ENCODE assay signal across 9 cellular contexts in the genomic region with DNA sequence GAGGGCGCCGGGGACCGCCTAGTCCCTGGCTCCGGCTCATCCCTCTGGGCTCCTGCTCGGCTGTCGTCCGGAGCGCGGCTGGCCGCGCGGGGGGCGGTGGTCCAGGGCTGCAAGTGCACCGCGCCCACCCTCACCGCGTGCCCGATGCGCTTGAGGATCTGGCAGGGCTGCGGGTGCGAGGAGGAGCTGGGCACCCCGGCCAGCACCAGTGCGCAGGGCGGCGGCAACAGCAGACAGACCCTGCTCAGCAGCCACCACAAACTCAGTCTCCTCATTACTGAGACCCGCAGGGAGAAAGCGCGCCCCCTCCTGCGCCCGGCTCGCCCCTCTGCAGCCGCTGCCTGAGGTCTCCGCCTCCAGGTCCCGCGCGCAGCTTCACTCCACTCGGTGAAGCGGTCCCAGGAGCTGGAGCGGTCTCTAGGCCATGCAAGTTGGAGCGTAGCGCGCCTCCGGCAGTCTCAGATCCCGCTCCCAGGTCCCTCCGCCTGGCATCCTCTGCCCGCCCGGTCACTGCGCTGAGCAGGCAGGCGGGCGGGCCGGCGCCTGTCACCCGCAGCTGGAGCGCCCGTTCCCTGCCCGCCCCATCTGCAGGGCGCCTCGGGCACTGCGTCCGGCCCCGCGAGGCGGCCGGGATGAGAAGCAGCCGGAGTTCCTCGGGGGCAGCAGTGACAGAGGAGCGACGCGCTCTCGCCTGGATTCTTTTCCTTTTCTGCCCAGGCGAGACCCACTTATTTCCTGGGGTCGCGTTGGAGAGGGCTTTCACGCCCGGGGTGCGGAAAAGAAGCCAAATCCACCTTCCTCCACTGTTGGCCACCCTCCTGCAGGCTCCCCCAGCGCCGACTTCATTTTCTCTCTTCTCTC. TPM values are rescaled to one million over a fixed set of nuclear protein-coding genes. Genes with fewer than 3 reads are reported as not detected.
A peak's percentile ranks its signal among the peaks of the same experiment; 100 is the strongest.
DNase-seq lines count a peak whose midpoint lies in the region; ATAC-seq and TF ChIP-seq lines count a peak whose summit lies in the region.
"Had no signal": no experiment of that assay in that cellular context is flagged by ENCODE, and none has a peak within 500 bp of the region (broad histone marks: within the 10 kb centered on the region; RNA-seq: fewer than 3 reads in every experiment).

No MANE protein-coding gene starts in this region.

- no peak for TF ChIP-seq POLR2A in breast epithelium (IDR thresholded peaks at IDR 0.05)

- CTCF ChIA-PET in MCF 10A (lab: Yijun Ruan, JAX): no interaction called here

- no peak overlapping the region for H3K4me3 Mint-ChIP-seq in MCF 10A (ENCODE audit: unreplicated experiment)

- no peaks in the 10 kb centered on the region for H3K9me3 ChIP-seq in breast epithelium

- no peak for ATAC-seq in GM18520 (IDR thresholded peaks at IDR 0.05; ENCODE audit: unreplicated experiment)
- ATAC-seq in HG03432 (IDR thresholded peaks at IDR 0.05; ENCODE audit: unreplicated experiment): no peak

- H3K27ac ChIP-seq in breast epithelium (no peak overlapping the region), urinary bladder (ENCODE audit: low read depth) (no peak overlapping the region)

- no peak overlapping the region for H3K27ac Mint-ChIP-seq in MCF 10A (ENCODE audit: low read depth, unreplicated experiment)

- POLR2A ChIA-PET in MCF 10A (lab: Yijun Ruan, JAX): no interaction called here

- WGBS in urinary bladder: 2% methylated on average over 78 of the region's 78 CpGs

- no peaks in the 10 kb centered on the region for H3K9me3 Mint-ChIP-seq in MCF 10A (ENCODE audit: unreplicated experiment)

- peaks cover 0 to 58% of the 10 kb centered on the region in 2 donors for H3K27me3 ChIP-seq in breast epithelium

- no peaks in the 10 kb centered on the region for H3K4me1 Mint-ChIP-seq in MCF 10A (ENCODE audit: insufficient read depth, unreplicated experiment)

- H3K36me3 ChIP-seq in breast epithelium (no peaks in the 10 kb centered on the region), urinary bladder (ENCODE audit: insufficient read depth) (no peaks in the 10 kb centered on the region)

- DNase-seq in breast epithelium (ENCODE audit: low spot score in 2 of 2) (no peak), MCF 10A (ENCODE audit: unreplicated experiment) (no peak), astrocyte of the hippocampus (ENCODE audit: low read depth, low spot score) (peak; percentile 25), mesenteric fat pad (ENCODE audit: low spot score) (peak; percentile 89), putamen (ENCODE audit: low spot score) (no peak)

- H3K36me3 Mint-ChIP-seq in MCF 10A (ENCODE audit: insufficient read depth, unreplicated experiment): no peaks in the 10 kb centered on the region

- TF ChIP-seq CTCF in breast epithelium (IDR thresholded peaks at IDR 0.05): no peak
- TF ChIP-seq CTCF in MCF 10A (IDR thresholded peaks at IDR 0.05; ENCODE audit: unreplicated experiment): no peak

- intact Hi-C loops in breast epithelium (cut with DNase I; ENCODE audit: low total_unique reads): no loop called here
- intact Hi-C loops in MCF 10A (cut with micrococcal nuclease): no loop called here

- H3K4me3 ChIP-seq in breast epithelium (peak overlapping the region; percentile 38 to 56 (median 46)), urinary bladder (ENCODE audit: low read depth, low read length) (peak overlapping the region; percentile 23)

- no TSS peak for BruUV-seq in MCF 10A (replicated peaks; lab: Mats Ljungman, UMichigan)

- H3K4me1 ChIP-seq in breast epithelium (no peaks in the 10 kb centered on the region), urinary bladder (ENCODE audit: insufficient read depth) (no peaks in the 10 kb centered on the region)

- H3K27me3 Mint-ChIP-seq in MCF 10A (ENCODE audit: insufficient read depth, unreplicated experiment): peaks cover 95% of the 10 kb centered on the region

RNA-seq across cellular contexts. Expression of a gene that starts 0.5 kb away (rescaled TPM):
- total RNA-seq in breast epithelium (under 1 TPM in 2 of 3 donors, not detected in 1; under 0.01 to 0.15 TPM), MCF 10A (2022) (not detected in 2 replicates), mesenteric fat pad (0.06 TPM), urinary bladder (0.79 TPM)
- 0.09 TPM for polyA plus RNA-seq in urinary bladder
- total RNA-seq: M059J had no signal

Comparison
In these comparisons a context has a peak if more than half of its experiments do, and no peak if none do; other contexts are left out.
1. DNase-seq: peak in astrocyte of the hippocampus (single experiment) and mesenteric fat pad (single experiment); none in breast epithelium (0 of 2), MCF 10A (single experiment) and putamen (single experiment).